ENCODE assay signal across 1 cellular context in the genomic region with DNA sequence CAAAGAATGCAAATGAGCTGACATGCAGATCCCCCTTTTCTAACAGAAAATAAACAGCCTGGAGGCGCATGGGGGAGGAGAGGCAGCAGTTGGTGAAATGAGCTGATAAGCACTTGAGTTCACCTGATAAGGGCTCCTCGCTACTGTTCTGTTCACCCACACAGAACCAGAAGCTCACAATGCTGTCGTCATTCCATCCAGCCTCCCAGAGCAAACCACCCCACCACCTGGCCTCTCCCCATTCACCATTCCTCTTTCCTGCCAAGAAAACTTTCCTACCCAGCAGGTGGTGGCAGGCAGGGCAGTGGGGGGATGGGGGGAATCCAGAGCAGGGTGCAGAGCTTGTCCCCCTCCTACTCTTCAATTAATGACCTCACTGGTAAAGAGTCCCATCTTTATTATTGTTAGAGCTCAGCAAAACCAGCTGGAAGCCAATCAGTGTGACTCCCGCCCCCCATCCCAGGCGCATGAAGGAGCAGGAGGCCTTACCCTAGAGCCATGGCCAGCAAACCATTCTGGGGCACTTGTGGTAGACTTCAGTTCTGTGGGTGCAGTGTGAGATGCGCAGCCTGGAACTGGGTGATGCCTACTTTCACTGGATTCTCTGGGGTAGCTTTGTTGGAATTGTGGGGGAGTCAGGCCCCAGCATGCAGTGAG.
TF ChIP-seq lines count a peak whose summit lies in the region.

No MANE protein-coding gene starts in this region.

TF ChIP-seq in GM23338, 12 proteins besides CTCF, POLR2A, EP300 and RAD21 (continued from another document):
- no peak for TF ChIP-seq ZNF462 (CRISPR knock-in tag; IDR thresholded peaks at IDR 0.05)
- no peak for TF ChIP-seq STAT1 (IDR thresholded peaks at IDR 0.05; ENCODE audit: unreplicated experiment)
- no peak for TF ChIP-seq REST (IDR thresholded peaks at IDR 0.05; ENCODE audit: unreplicated experiment)
- TF ChIP-seq ZNF331 (CRISPR knock-in tag; IDR thresholded peaks at IDR 0.05; ENCODE audit: low read depth) = no peak
- TF ChIP-seq ZNF114 (CRISPR knock-in tag; IDR thresholded peaks at IDR 0.05) = no peak
- no peak for TF ChIP-seq CREB1 (CRISPR knock-in tag; IDR thresholded peaks at IDR 0.05; ENCODE audit: low read depth)
- TF ChIP-seq JUNB (IDR thresholded peaks at IDR 0.05; ENCODE audit: unreplicated experiment) = no peak
- TF ChIP-seq POLR2AphosphoS5 (IDR thresholded peaks at IDR 0.05; ENCODE audit: low read depth) = no peak
- TF ChIP-seq ETS1 (IDR thresholded peaks at IDR 0.05) = no peak
- no peak for TF ChIP-seq EZH2phosphoT487 (IDR thresholded peaks at IDR 0.05; ENCODE audit: unreplicated experiment)
TF ChIP-seq in GM23338: peak in this region for 0.
